10 cellular contexts compared by ENCODE assay signal in the genomic region with DNA sequence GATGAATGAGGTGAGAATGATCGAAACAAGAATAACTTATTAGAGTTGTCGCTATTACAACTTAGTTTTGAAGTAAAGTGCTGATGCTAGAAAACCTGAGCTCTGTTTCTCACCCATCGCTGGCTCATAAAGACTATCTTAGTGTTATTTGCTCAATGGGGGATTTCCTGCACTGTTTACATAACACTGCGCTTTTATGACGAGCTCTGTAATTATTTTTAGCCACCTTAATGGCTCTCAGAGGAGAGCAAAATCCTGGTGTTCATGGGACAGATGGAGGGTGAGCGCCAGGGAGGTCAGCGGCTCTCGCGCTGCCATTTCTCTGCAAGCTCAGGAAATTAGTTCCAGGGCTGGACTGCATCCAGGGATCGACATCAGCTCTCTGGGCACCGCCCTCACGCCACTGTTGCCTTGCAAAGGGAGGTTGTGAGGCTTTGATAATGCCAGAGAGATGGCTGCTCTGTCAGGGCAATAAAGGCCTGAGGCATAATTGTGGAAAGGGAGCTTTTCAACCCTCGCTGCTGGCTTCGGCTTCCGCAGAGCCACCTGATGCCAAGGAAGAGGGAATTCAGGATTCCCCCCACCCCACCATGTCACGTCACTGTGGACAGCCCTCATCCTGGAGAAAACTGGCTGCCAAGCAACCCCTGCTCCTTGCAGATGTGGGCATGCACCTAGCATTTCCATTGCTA.
DNase-seq lines count a peak whose midpoint lies in the region; ATAC-seq and TF ChIP-seq lines count a peak whose summit lies in the region.
"Had no signal": no experiment of that assay in that cellular context is flagged by ENCODE, and none has a peak within 500 bp of the region (broad histone marks: within the 10 kb centered on the region; RNA-seq: fewer than 3 reads in every experiment).

No MANE protein-coding gene starts in this region.

- POLR2A ChIA-PET in HEK293T (lab: Yijun Ruan, JAX) = interaction anchor here (1.2 kb wide), 1 partner anchor 11 kb away, joined by 6 read pairs; no protein-coding TSS in a partner anchor

- ATAC-seq in lower lobe of right lung = peak; percentile 66 to 82
- ATAC-seq in GM19324 (IDR thresholded peaks at IDR 0.05; ENCODE audit: low FRiP score, unreplicated experiment) = no peak
- ATAC-seq in HG02870 (IDR thresholded peaks at IDR 0.05; ENCODE audit: unreplicated experiment) = no peak

- no peak overlapping the region for H3K27ac ChIP-seq in lower lobe of right lung

- no peaks in the 10 kb centered on the region for H3K9me3 ChIP-seq in lower lobe of right lung

- intact Hi-C loops in lower lobe of right lung (cut with DNase I) = no loop called here

- peak; percentile 12 for DNase-seq in AG10803 (ENCODE audit: low read depth)
- DNase-seq in HEK293T (ENCODE audit: extremely low spot score) = peak; percentile 76
- peak; percentile 85 for DNase-seq in RPMI8226
- DNase-seq in lower lobe of right lung = no peak
- no peak for DNase-seq in stimulated activated CD4-positive, alpha-beta T cell treated with anti-CD3 and anti-CD28 coated beads, Interleukin-4, amount 100 ng/mL, for 24 hours
- no peak for DNase-seq in activated CD4-positive, alpha-beta T cell treated with anti-CD3 and anti-CD28 coated beads for 1 hour
- DNase-seq: activated CD8-positive, alpha-beta memory T cell treated with anti-CD3 and anti-CD28 coated beads for 24 hours; CD4-positive, alpha-beta T cell had no signal

- H3K36me3 ChIP-seq in lower lobe of right lung = no peaks in the 10 kb centered on the region

- H3K4me3 ChIP-seq in AG10803 (ENCODE audit: low read length) = no peak overlapping the region
- no peak overlapping the region for H3K4me3 ChIP-seq in lower lobe of right lung

- H3K4me1 ChIP-seq in lower lobe of right lung = peaks cover 10% of the 10 kb centered on the region

- H3K27me3 ChIP-seq in lower lobe of right lung (ENCODE audit: low read depth) = no peaks in the 10 kb centered on the region

- TF ChIP-seq CTCF in AG10803 (conservative IDR thresholded peaks at IDR 0.05; ENCODE audit: low read length) (no peak), lower lobe of right lung (IDR thresholded peaks at IDR 0.05) (no peak)

- CTCF ChIA-PET in HEK293T (lab: Yijun Ruan, JAX) = interaction anchor here (0.7 to 1.2 kb wide), 2 partner anchors 15 to 46 kb away, joined by 3 read pairs; no protein-coding TSS in a partner anchor

TF ChIP-seq in HEK293T, 16 proteins besides CTCF, POLR2A, EP300 and RAD21:
- TF ChIP-seq, protein P1, sequence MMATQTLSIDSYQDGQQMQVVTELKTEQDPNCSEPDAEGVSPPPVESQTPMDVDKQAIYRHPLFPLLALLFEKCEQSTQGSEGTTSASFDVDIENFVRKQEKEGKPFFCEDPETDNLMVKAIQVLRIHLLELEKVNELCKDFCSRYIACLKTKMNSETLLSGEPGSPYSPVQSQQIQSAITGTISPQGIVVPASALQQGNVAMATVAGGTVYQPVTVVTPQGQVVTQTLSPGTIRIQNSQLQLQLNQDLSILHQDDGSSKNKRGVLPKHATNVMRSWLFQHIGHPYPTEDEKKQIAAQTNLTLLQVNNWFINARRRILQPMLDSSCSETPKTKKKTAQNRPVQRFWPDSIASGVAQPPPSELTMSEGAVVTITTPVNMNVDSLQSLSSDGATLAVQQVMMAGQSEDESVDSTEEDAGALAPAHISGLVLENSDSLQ (IDR thresholded peaks at IDR 0.05) = no peak
- TF ChIP-seq ARNT (IDR thresholded peaks at IDR 0.05) (no peak), LEF1 (IDR thresholded peaks at IDR 0.05; ENCODE audit: borderline replicate concordance) (no peak), ELF4 (IDR thresholded peaks at IDR 0.05) (no peak), NFRKB (IDR thresholded peaks at IDR 0.05) (no peak), L3MBTL2 (conservative IDR thresholded peaks at IDR 0.05) (peak; percentile 49; the same call in 1 of the 2 replicates)

Comparison
In these comparisons a context has a peak if more than half of its experiments do, and no peak if none do; other contexts are left out.
1. DNase-seq: peak in AG10803 (single experiment), HEK293T (single experiment) and RPMI8226 (single experiment); none in lower lobe of right lung (single experiment), stimulated activated CD4-positive, alpha-beta T cell treated with anti-CD3 and anti-CD28 coated beads, Interleukin-4, amount 100 ng/mL, for 24 hours (single experiment) and activated CD4-positive, alpha-beta T cell treated with anti-CD3 and anti-CD28 coated beads for 1 hour (single experiment).
2. ATAC-seq: peak in lower lobe of right lung (2 of 2); none in GM19324 (single experiment) and HG02870 (single experiment).